Comparison of ENCODE assay signal across 16 cellular contexts in the genomic region with DNA sequence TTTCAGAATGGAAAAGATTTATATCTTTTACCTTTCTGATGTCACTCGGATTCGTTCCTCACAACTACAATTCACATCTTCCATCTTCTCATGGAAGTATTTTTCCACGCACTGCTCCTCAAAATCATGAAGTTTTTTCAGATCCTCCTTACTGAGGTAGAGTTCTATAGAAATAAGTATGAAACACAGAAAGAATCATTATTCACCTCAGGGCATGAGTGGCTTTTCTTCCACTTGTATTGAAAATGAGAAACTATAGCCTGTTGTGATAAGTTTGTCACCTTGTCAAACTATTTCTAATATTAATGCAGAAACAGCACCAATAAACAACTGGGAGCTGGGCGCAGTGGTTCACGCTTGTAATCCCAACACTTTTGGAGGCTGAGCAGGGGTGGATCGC.
"Had no signal": no experiment of that assay in that cellular context is flagged by ENCODE, and none has a peak within 500 bp of the region (broad histone marks: within the 10 kb centered on the region; RNA-seq: fewer than 3 reads in every experiment).

No MANE protein-coding gene starts in this region.

- H3K36me3 ChIP-seq: ascending aorta, SJCRH30 had no signal

- H3K4me3 ChIP-seq: ascending aorta, body of pancreas, coronary artery, SJCRH30 had no signal

- H3K27ac ChIP-seq: ascending aorta, body of pancreas, coronary artery, KMS-11, RWPE1, SJCRH30, VCaP had no signal

- DNase-seq: activated CD4-positive, CD25-positive, alpha-beta regulatory T cell; NCI-H1417; NCI-H1930; NCI-H226; NCI-H526; NCI-H774; Right ventricle myocardium superior had no signal

- H3K9me3 ChIP-seq: ascending aorta, body of pancreas, SJCRH30, SK-N-SH had no signal

- H3K4me1 ChIP-seq: ascending aorta, body of pancreas, SJCRH30 had no signal

- ATAC-seq: body of pancreas had no signal

- FAIRE-seq: bronchial epithelial cell had no signal

- H3K27me3 ChIP-seq: ascending aorta, body of pancreas, SJCRH30 had no signal
